In the genomic region with DNA sequence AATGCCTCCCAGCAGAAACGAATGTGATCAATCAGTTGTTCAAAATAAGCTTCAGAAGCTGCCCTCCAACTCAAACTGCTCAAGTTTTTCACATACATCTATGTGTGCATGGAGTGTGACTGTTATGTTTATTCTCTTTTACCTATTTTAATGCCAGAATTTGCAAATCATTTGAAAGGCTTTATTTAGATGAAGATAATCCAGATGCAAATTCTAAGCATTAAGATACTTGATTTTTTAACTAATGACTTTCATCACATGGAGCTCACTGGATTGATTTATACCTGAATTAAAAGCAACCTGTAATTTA, we compare ENCODE assay signal across 11 cellular contexts.
A peak's percentile ranks its signal among the peaks of the same experiment; 100 is the strongest.
DNase-seq lines count a peak whose midpoint lies in the region; ATAC-seq and TF ChIP-seq lines count a peak whose summit lies in the region.
"Had no signal": no experiment of that assay in that cellular context is flagged by ENCODE, and none has a peak within 500 bp of the region (broad histone marks: within the 10 kb centered on the region; RNA-seq: fewer than 3 reads in every experiment).

No MANE protein-coding gene starts in this region.

- H2AFZ ChIP-seq in KMS-11 (ENCODE audit: low read depth), result peak overlapping the region; percentile 35; the same call in 1 of the 2 replicates
- H2AFZ ChIP-seq: GM23248 had no signal

- no peaks in the 10 kb centered on the region for H3K27me3 ChIP-seq in KMS-11 (ENCODE audit: insufficient read depth, low read depth)
- H3K27me3 ChIP-seq in right cardiac atrium (ENCODE audit: control insufficient read depth, insufficient read depth), result peaks cover 4% of the 10 kb centered on the region
- H3K27me3 ChIP-seq: BLaER1 treated with 17β-estradiol and CSF1 and Interleukin-3, amounts not matched to agents 10 nM and 100 nM had no signal

- intact Hi-C loops in right cardiac atrium (cut with DNase I), result loop anchor here in 1 of 4 donors (10.0 kb wide), 1 partner anchor 870 kb away; no protein-coding TSS in a partner anchor

- TF ChIP-seq CTCF in 22Rv1 (IDR thresholded peaks at IDR 0.05), result peak; percentile 65
- TF ChIP-seq CTCF in KMS-11 (conservative IDR thresholded peaks at IDR 0.05; ENCODE audit: low read depth, low read length), result 0 out of 2 replicates have a peak, but pooled peaks have one; percentile 13
- no peak for TF ChIP-seq CTCF in GM20000 (IDR thresholded peaks at IDR 0.05; ENCODE audit: extremely low read depth, missing control alignments)

- H3K79me2 ChIP-seq in KMS-11 (ENCODE audit: insufficient read depth, low read depth), result no peaks in the 10 kb centered on the region

- H3K4me3 ChIP-seq in KMS-11 (IDR thresholded peaks at IDR 0.05; ENCODE audit: insufficient read depth, low read depth, low read length), result no peak overlapping the region
- H3K4me3 ChIP-seq in SK-N-MC, result peak overlapping the region; percentile 61
- no peak overlapping the region for H3K4me3 ChIP-seq in right cardiac atrium (ENCODE audit: low read length)
- H3K4me3 ChIP-seq: BLaER1 treated with 17β-estradiol and CSF1 and Interleukin-3, amounts not matched to agents 10 nM and 100 nM; GM23248 had no signal

- H3K9me3 ChIP-seq in SK-N-MC (ENCODE audit: low read depth, low read length), result no peaks in the 10 kb centered on the region
- H3K9me3 ChIP-seq in right cardiac atrium (ENCODE audit: control insufficient read depth, low read length), result no peaks in the 10 kb centered on the region
- H3K9me3 ChIP-seq: BLaER1 treated with 17β-estradiol and CSF1 and Interleukin-3, amounts not matched to agents 10 nM and 100 nM had no signal

- no peak overlapping the region for H3K27ac ChIP-seq in 22Rv1
- no peak overlapping the region for H3K27ac ChIP-seq in KMS-11
- no peak overlapping the region for H3K27ac ChIP-seq in SK-N-MC
- H3K27ac ChIP-seq in right cardiac atrium (ENCODE audit: low read length), result no peak overlapping the region
- H3K27ac ChIP-seq: BLaER1 treated with 17β-estradiol and CSF1 and Interleukin-3, amounts not matched to agents 10 nM and 100 nM; GM23248 had no signal

- H3K9ac ChIP-seq in KMS-11 (no peak overlapping the region), SK-N-MC (ENCODE audit: insufficient read length) (no peak overlapping the region)
- H3K9ac ChIP-seq: BLaER1 treated with 17β-estradiol and CSF1 and Interleukin-3, amounts not matched to agents 10 nM and 100 nM; GM23248 had no signal

- WGBS in right cardiac atrium, result 1% methylated on average over 1 of the region's 1 CpG

- ATAC-seq in GM21367 (IDR thresholded peaks at IDR 0.05; ENCODE audit: unreplicated experiment) (peak; percentile 6), HG02759 (IDR thresholded peaks at IDR 0.05; ENCODE audit: unreplicated experiment) (no peak), right cardiac atrium (no peak)

- peak overlapping the region; percentile 29; the same call in 1 of the 2 replicates for H3K4me2 ChIP-seq in KMS-11
- H3K4me2 ChIP-seq: BLaER1 treated with 17β-estradiol and CSF1 and Interleukin-3, amounts not matched to agents 10 nM and 100 nM had no signal

- H3K36me3 ChIP-seq in KMS-11 (ENCODE audit: insufficient read depth) (no peaks in the 10 kb centered on the region), SK-N-MC (ENCODE audit: insufficient read depth, low read length) (no peaks in the 10 kb centered on the region)
- H3K36me3 ChIP-seq: BLaER1 treated with 17β-estradiol and CSF1 and Interleukin-3, amounts not matched to agents 10 nM and 100 nM had no signal

- H3K4me1 ChIP-seq in KMS-11 (ENCODE audit: low read depth, poor library complexity, severe bottlenecking), result peaks cover 8% of the 10 kb centered on the region
- no peaks in the 10 kb centered on the region for H3K4me1 ChIP-seq in right cardiac atrium (ENCODE audit: control insufficient read depth, insufficient read depth, low read length)
- H3K4me1 ChIP-seq: BLaER1 treated with 17β-estradiol and CSF1 and Interleukin-3, amounts not matched to agents 10 nM and 100 nM had no signal

- no peaks in the 10 kb centered on the region for H4K20me1 ChIP-seq in KMS-11 (ENCODE audit: insufficient read depth)
- H4K20me1 ChIP-seq: BLaER1 treated with 17β-estradiol and CSF1 and Interleukin-3, amounts not matched to agents 10 nM and 100 nM had no signal

- DNase-seq in SK-N-MC (ENCODE audit: low read depth, low spot score) (no peak), GM20000 (ENCODE audit: low spot score) (no peak), C1 segment of cervical spinal cord (lab: John Stamatoyannopoulos, UW) (no peak), right cardiac atrium (no peak)
- DNase-seq: NCI-H2029 treated with DMSO at 0.1 percent for 48 hours had no signal
